In the genomic region with DNA sequence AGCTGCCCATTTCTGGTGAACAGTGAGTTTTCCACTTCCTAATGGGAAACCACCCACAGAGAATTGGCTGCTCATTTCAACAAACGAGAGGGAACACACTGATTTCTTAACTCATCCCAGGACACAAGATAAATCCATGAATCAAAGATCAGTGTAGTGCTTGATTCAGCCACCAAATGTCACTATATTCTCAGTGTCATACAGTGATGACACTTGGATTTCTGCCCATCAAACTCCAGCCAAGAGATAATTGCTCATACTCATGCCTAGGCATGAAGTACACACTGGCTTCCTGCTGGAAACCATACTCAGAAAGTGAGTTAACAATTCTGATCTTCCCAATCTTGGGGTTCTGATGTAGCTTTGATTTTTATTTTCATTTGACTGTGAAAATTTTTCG, we compare ENCODE assay signal across 2 cellular contexts.
TF ChIP-seq lines count a peak whose summit lies in the region.

No MANE protein-coding gene starts in this region.

TF ChIP-seq in liver, 16 proteins besides CTCF, POLR2A, EP300 and RAD21:
- TF ChIP-seq SP1 (IDR thresholded peaks at IDR 0.05) (no peak), YY1 (IDR thresholded peaks at IDR 0.05) (no peak), EGR1 (IDR thresholded peaks at IDR 0.05; ENCODE audit: low read depth in 2 of 2) (no peak), RXRA (IDR thresholded peaks at IDR 0.05) (no peak)
- TF ChIP-seq, protein P1, sequence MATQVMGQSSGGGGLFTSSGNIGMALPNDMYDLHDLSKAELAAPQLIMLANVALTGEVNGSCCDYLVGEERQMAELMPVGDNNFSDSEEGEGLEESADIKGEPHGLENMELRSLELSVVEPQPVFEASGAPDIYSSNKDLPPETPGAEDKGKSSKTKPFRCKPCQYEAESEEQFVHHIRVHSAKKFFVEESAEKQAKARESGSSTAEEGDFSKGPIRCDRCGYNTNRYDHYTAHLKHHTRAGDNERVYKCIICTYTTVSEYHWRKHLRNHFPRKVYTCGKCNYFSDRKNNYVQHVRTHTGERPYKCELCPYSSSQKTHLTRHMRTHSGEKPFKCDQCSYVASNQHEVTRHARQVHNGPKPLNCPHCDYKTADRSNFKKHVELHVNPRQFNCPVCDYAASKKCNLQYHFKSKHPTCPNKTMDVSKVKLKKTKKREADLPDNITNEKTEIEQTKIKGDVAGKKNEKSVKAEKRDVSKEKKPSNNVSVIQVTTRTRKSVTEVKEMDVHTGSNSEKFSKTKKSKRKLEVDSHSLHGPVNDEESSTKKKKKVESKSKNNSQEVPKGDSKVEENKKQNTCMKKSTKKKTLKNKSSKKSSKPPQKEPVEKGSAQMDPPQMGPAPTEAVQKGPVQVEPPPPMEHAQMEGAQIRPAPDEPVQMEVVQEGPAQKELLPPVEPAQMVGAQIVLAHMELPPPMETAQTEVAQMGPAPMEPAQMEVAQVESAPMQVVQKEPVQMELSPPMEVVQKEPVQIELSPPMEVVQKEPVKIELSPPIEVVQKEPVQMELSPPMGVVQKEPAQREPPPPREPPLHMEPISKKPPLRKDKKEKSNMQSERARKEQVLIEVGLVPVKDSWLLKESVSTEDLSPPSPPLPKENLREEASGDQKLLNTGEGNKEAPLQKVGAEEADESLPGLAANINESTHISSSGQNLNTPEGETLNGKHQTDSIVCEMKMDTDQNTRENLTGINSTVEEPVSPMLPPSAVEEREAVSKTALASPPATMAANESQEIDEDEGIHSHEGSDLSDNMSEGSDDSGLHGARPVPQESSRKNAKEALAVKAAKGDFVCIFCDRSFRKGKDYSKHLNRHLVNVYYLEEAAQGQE (IDR thresholded peaks at IDR 0.05), result no peak
- TF ChIP-seq, protein P2, sequence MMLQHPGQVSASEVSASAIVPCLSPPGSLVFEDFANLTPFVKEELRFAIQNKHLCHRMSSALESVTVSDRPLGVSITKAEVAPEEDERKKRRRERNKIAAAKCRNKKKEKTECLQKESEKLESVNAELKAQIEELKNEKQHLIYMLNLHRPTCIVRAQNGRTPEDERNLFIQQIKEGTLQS (IDR thresholded peaks at IDR 0.05), result no peak

TF ChIP-seq in HepG2, 621 proteins besides CTCF, POLR2A, EP300 and RAD21:
- no peak for TF ChIP-seq ZBTB20 (CRISPR knock-in tag; IDR thresholded peaks at IDR 0.05; ENCODE audit: borderline replicate concordance, low read depth)
- no peak for TF ChIP-seq ZNF562 (CRISPR knock-in tag; IDR thresholded peaks at IDR 0.05; ENCODE audit: borderline replicate concordance)
- no peak for TF ChIP-seq ZNF10 (CRISPR knock-in tag; IDR thresholded peaks at IDR 0.05; ENCODE audit: borderline replicate concordance, low read depth)
- no peak for TF ChIP-seq ZNF589 (CRISPR knock-in tag; conservative IDR thresholded peaks at IDR 0.05)
- TF ChIP-seq SMARCC2 (IDR thresholded peaks at IDR 0.05), result no peak
- TF ChIP-seq, protein P3, sequence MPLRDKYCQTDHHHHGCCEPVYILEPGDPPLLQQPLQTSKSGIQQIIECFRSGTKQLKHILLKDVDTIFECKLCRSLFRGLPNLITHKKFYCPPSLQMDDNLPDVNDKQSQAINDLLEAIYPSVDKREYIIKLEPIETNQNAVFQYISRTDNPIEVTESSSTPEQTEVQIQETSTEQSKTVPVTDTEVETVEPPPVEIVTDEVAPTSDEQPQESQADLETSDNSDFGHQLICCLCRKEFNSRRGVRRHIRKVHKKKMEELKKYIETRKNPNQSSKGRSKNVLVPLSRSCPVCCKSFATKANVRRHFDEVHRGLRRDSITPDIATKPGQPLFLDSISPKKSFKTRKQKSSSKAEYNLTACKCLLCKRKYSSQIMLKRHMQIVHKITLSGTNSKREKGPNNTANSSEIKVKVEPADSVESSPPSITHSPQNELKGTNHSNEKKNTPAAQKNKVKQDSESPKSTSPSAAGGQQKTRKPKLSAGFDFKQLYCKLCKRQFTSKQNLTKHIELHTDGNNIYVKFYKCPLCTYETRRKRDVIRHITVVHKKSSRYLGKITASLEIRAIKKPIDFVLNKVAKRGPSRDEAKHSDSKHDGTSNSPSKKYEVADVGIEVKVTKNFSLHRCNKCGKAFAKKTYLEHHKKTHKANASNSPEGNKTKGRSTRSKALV (CRISPR knock-in tag; IDR thresholded peaks at IDR 0.05), result no peak
- TF ChIP-seq BHLHE40 (IDR thresholded peaks at IDR 0.05; ENCODE audit: low read length), result no peak
- TF ChIP-seq YEATS4 (CRISPR knock-in tag; IDR thresholded peaks at IDR 0.05; ENCODE audit: borderline replicate concordance), result no peak
- TF ChIP-seq FOSL1 (CRISPR knock-in tag; IDR thresholded peaks at IDR 0.05; ENCODE audit: borderline replicate concordance), result no peak
- no peak for TF ChIP-seq CBX5 (CRISPR knock-in tag; IDR thresholded peaks at IDR 0.05; ENCODE audit: borderline replicate concordance)
- no peak for TF ChIP-seq ZNF570 (CRISPR knock-in tag; IDR thresholded peaks at IDR 0.05; ENCODE audit: borderline replicate concordance)
- no peak for TF ChIP-seq ZNF292 (CRISPR knock-in tag; IDR thresholded peaks at IDR 0.05; ENCODE audit: borderline replicate concordance, low read depth)
- no peak for TF ChIP-seq ZNF572 (CRISPR knock-in tag; IDR thresholded peaks at IDR 0.05)
- no peak for TF ChIP-seq SATB2 (CRISPR knock-in tag; IDR thresholded peaks at IDR 0.05)
- TF ChIP-seq HHEX (CRISPR knock-in tag; IDR thresholded peaks at IDR 0.05), result no peak
- TF ChIP-seq, protein P4, sequence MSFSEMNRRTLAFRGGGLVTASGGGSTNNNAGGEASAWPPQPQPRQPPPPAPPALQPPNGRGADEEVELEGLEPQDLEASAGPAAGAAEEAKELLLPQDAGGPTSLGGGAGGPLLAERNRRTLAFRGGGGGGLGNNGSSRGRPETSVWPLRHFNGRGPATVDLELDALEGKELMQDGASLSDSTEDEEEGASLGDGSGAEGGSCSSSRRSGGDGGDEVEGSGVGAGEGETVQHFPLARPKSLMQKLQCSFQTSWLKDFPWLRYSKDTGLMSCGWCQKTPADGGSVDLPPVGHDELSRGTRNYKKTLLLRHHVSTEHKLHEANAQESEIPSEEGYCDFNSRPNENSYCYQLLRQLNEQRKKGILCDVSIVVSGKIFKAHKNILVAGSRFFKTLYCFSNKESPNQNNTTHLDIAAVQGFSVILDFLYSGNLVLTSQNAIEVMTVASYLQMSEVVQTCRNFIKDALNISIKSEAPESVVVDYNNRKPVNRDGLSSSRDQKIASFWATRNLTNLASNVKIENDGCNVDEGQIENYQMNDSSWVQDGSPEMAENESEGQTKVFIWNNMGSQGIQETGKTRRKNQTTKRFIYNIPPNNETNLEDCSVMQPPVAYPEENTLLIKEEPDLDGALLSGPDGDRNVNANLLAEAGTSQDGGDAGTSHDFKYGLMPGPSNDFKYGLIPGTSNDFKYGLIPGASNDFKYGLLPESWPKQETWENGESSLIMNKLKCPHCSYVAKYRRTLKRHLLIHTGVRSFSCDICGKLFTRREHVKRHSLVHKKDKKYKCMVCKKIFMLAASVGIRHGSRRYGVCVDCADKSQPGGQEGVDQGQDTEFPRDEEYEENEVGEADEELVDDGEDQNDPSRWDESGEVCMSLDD (CRISPR knock-in tag; IDR thresholded peaks at IDR 0.05; ENCODE audit: borderline replicate concordance), result no peak
- no peak for TF ChIP-seq KDM2A (CRISPR knock-in tag; IDR thresholded peaks at IDR 0.05; ENCODE audit: borderline replicate concordance, low read depth)
- TF ChIP-seq MAF1 (CRISPR knock-in tag; IDR thresholded peaks at IDR 0.05; ENCODE audit: borderline replicate concordance), result no peak
